In genomic region chr2:87255410-87255809, GRCh38 we compare ENCODE assay signal across 7 cellular contexts.
DNase-seq lines count a peak whose midpoint lies in the region; ATAC-seq, FAIRE-seq and TF ChIP-seq lines count a peak whose summit lies in the region.
"Not testable (repeated sequence)": the region's sequence is repeated elsewhere in the genome, so short reads cannot be mapped to it uniquely, and the experiment has no call there.

No MANE protein-coding gene starts in this region.

- peak; percentile 50 for ATAC-seq in T-helper 17 cell
- ATAC-seq in activated CD4-positive, alpha-beta T cell treated with anti-CD3 and anti-CD28 coated beads for 36 hours: peak; percentile 30
- peak; percentile 23; the same call in 1 of the 3 replicates for ATAC-seq in GM12878
- ATAC-seq in central memory CD8-positive, alpha-beta T cell (replicated peaks; ENCODE audit: extremely low read depth, poor library complexity, severe bottlenecking): peak; percentile 76
- ATAC-seq in memory B cell (ENCODE audit: low read depth): peak; percentile 90
- peak; percentile 73 for ATAC-seq in stimulated activated memory B cell treated with anti-CD40 and anti-IgM and Interleukin-4, amounts not matched to agents 10 μg/mL and 1 μg/mL and 100 μg/mL, for 72 hours

- H3K4me2 ChIP-seq in GM12878 (ENCODE audit: control insufficient read depth, insufficient read depth): not testable (repeated sequence)

- not testable (repeated sequence) for H3K9me3 ChIP-seq in CD4-positive, alpha-beta memory T cell (ENCODE audit: control insufficient read depth in 1 of 2, low read length in 2 of 2); T-helper 17 cell (ENCODE audit: control insufficient read depth, low read length, poor library complexity, severe bottlenecking); GM12878 (replicated peaks; ENCODE audit: control insufficient read depth, insufficient read depth, low read length)

- H3K27me3 Mint-ChIP-seq in CD4-positive, alpha-beta memory T cell; T-helper 17 cell; activated CD4-positive, alpha-beta T cell treated with anti-CD3 and anti-CD28 coated beads for 36 hours; central memory CD8-positive, alpha-beta T cell; memory B cell; stimulated activated memory B cell treated with anti-CD40 and anti-IgM and Interleukin-4, amounts not matched to agents 10 μg/mL and 1 μg/mL and 100 μg/mL, for 72 hours: not testable (repeated sequence)

- H3K4me1 Mint-ChIP-seq in CD4-positive, alpha-beta memory T cell; T-helper 17 cell; activated CD4-positive, alpha-beta T cell treated with anti-CD3 and anti-CD28 coated beads for 36 hours; central memory CD8-positive, alpha-beta T cell; memory B cell; stimulated activated memory B cell treated with anti-CD40 and anti-IgM and Interleukin-4, amounts not matched to agents 10 μg/mL and 1 μg/mL and 100 μg/mL, for 72 hours: not testable (repeated sequence)

- H3K4me3 ChIP-seq in CD4-positive, alpha-beta memory T cell (ENCODE audit: low read length in 2 of 2); GM12878: not testable (repeated sequence)

- H3K79me2 ChIP-seq in GM12878 (ENCODE audit: control insufficient read depth, insufficient read depth, low read length): not testable (repeated sequence)

- in situ Hi-C loops in GM12878 (cut with MboI): not testable (repeated sequence)

- CTCF ChIA-PET in CD4-positive, alpha-beta memory T cell (lab: Charles Lee; ENCODE audit: partially characterized antibody); activated CD4-positive, alpha-beta T cell treated with anti-CD3 and anti-CD28 coated beads for 36 hours (lab: Charles Lee); GM12878 (lab: Yijun Ruan, JAX): not testable (repeated sequence)

- POLR2A ChIA-PET in CD4-positive, alpha-beta memory T cell (lab: Charles Lee; ENCODE audit: partially characterized antibody); activated CD4-positive, alpha-beta T cell treated with anti-CD3 and anti-CD28 coated beads for 36 hours (lab: Charles Lee); GM12878 (lab: Charles Lee): not testable (repeated sequence)

- not testable (repeated sequence) for H3K36me3 Mint-ChIP-seq in CD4-positive, alpha-beta memory T cell; T-helper 17 cell (ENCODE audit: low read depth); activated CD4-positive, alpha-beta T cell treated with anti-CD3 and anti-CD28 coated beads for 36 hours (ENCODE audit: low read depth); central memory CD8-positive, alpha-beta T cell (ENCODE audit: insufficient read depth); memory B cell; stimulated activated memory B cell treated with anti-CD40 and anti-IgM and Interleukin-4, amounts not matched to agents 10 μg/mL and 1 μg/mL and 100 μg/mL, for 72 hours

- not testable (repeated sequence) for TF ChIP-seq EP300 in GM12878 (IDR thresholded peaks at IDR 0.05; ENCODE audit: borderline replicate concordance in 1 of 2, control insufficient read depth in 1 of 2, low read depth in 2 of 2, low read length in 2 of 2)

- not testable (repeated sequence) for H3K36me3 ChIP-seq in CD4-positive, alpha-beta memory T cell (ENCODE audit: insufficient read depth, low read length); GM12878 (ENCODE audit: control insufficient read depth in 2 of 2, insufficient read depth in 2 of 2, low read length in 1 of 2)

- RAD21 ChIA-PET in GM12878 (lab: Charles Lee; ENCODE audit: unreplicated experiment): not testable (repeated sequence)

- H3K27ac Mint-ChIP-seq in CD4-positive, alpha-beta memory T cell; T-helper 17 cell; activated CD4-positive, alpha-beta T cell treated with anti-CD3 and anti-CD28 coated beads for 36 hours; central memory CD8-positive, alpha-beta T cell (ENCODE audit: low read depth); memory B cell; stimulated activated memory B cell treated with anti-CD40 and anti-IgM and Interleukin-4, amounts not matched to agents 10 μg/mL and 1 μg/mL and 100 μg/mL, for 72 hours: not testable (repeated sequence)

- intact Hi-C loops in CD4-positive, alpha-beta memory T cell (cut with micrococcal nuclease); activated CD4-positive, alpha-beta T cell treated with anti-CD3 and anti-CD28 coated beads for 36 hours (cut with DNase I, micrococcal nuclease); GM12878 (cut with micrococcal nuclease; ENCODE audit: unreplicated experiment): not testable (repeated sequence)

- not testable (repeated sequence) for H2AFZ ChIP-seq in GM12878 (ENCODE audit: control insufficient read depth, low read depth, low read length)

- not testable (repeated sequence) for H3K4me1 ChIP-seq in CD4-positive, alpha-beta memory T cell (ENCODE audit: insufficient read depth, low read length); GM12878 (ENCODE audit: control insufficient read depth, insufficient read depth, low read length)

- not testable (repeated sequence) for TF ChIP-seq RAD21 in GM12878 (IDR thresholded peaks at IDR 0.05; ENCODE audit: insufficient read depth, low read depth, low read length)

- DNase-seq in CD4-positive, alpha-beta memory T cell; T-helper 17 cell; activated CD4-positive, alpha-beta T cell treated with anti-CD3 and anti-CD28 coated beads for 36 hours; GM12878 (ENCODE audit: low read depth, low spot score); central memory CD8-positive, alpha-beta T cell (ENCODE audit: low spot score in 2 of 2): not testable (repeated sequence)
- DNase-seq in memory B cell (ENCODE audit: low spot score in 2 of 2): peak in 1 of 2 donors; percentile 7

- not testable (repeated sequence) for H3K9me3 Mint-ChIP-seq in CD4-positive, alpha-beta memory T cell; activated CD4-positive, alpha-beta T cell treated with anti-CD3 and anti-CD28 coated beads for 36 hours (ENCODE audit: low read depth); central memory CD8-positive, alpha-beta T cell; memory B cell; stimulated activated memory B cell treated with anti-CD40 and anti-IgM and Interleukin-4, amounts not matched to agents 10 μg/mL and 1 μg/mL and 100 μg/mL, for 72 hours

- peak overlapping the region in 6 of 8 donors; percentile 20 to 66 (median 55) for H3K4me3 Mint-ChIP-seq in CD4-positive, alpha-beta memory T cell
- not testable (repeated sequence) for H3K4me3 Mint-ChIP-seq in T-helper 17 cell; activated CD4-positive, alpha-beta T cell treated with anti-CD3 and anti-CD28 coated beads for 36 hours; central memory CD8-positive, alpha-beta T cell; stimulated activated memory B cell treated with anti-CD40 and anti-IgM and Interleukin-4, amounts not matched to agents 10 μg/mL and 1 μg/mL and 100 μg/mL, for 72 hours
- H3K4me3 Mint-ChIP-seq in memory B cell: peak overlapping the region; percentile 59

- WGBS in GM12878 (ENCODE audit: insufficient coverage, insufficient replicate concordance, low lambda C conversion rate, missing lambda C conversion rate): 29% methylated on average over 7 of the region's 14 CpGs

- TF ChIP-seq CTCF in GM12878 (IDR thresholded peaks at IDR 0.05 in 2 of 3, conservative IDR thresholded peaks at IDR 0.05 in 1 of 3; ENCODE audit: control insufficient read depth in 2 of 3, extremely low read depth in 1 of 3, insufficient read depth in 1 of 3, low read depth in 3 of 3, low read length in 3 of 3): not testable (repeated sequence)

- not testable (repeated sequence) for TF ChIP-seq POLR2A in GM12878 (IDR thresholded peaks at IDR 0.05; ENCODE audit: low read depth, low read length)

- H4K20me1 ChIP-seq in GM12878 (ENCODE audit: control insufficient read depth, insufficient read depth): not testable (repeated sequence)

- H3K27ac ChIP-seq in CD4-positive, alpha-beta memory T cell (ENCODE audit: low read depth, low read length); GM12878 (ENCODE audit: control insufficient read depth, insufficient read depth): not testable (repeated sequence)

- H3K27me3 ChIP-seq in CD4-positive, alpha-beta memory T cell (ENCODE audit: insufficient read depth, low read length); GM12878 (replicated peaks in 1 of 2; ENCODE audit: control insufficient read depth in 2 of 2, insufficient read depth in 2 of 2, low read length in 1 of 2): not testable (repeated sequence)

- FAIRE-seq in GM12878 (lab: Jason Lieb, UNC): not testable (repeated sequence)

- BruUV-seq in GM12878 (replicated peaks; lab: Mats Ljungman, UMichigan): not testable (repeated sequence)

- SMC1A ChIA-PET in GM12878 (lab: Charles Lee; ENCODE audit: uncharacterized antibody, unreplicated experiment): not testable (repeated sequence)

- H3K9ac ChIP-seq in GM12878 (ENCODE audit: control insufficient read depth, insufficient read depth, low read length): not testable (repeated sequence)

Comparison
In these comparisons a context has a peak if more than half of its experiments do, and no peak if none do; other contexts are left out.
1. ATAC-seq: peak in every context shown above with its lines; median percentile 90 in memory B cell; 76 in central memory CD8-positive, alpha-beta T cell; 73 in stimulated activated memory B cell treated with anti-CD40 and anti-IgM and Interleukin-4, amounts not matched to agents 10 μg/mL and 1 μg/mL and 100 μg/mL, for 72 hours; 50 in T-helper 17 cell; 30 in activated CD4-positive, alpha-beta T cell treated with anti-CD3 and anti-CD28 coated beads for 36 hours; 23 in GM12878.